Comparison of ENCODE assay signal across 8 cellular contexts in genomic region chr15:84142888-84143337, GRCh38.
A peak's percentile ranks its signal among the peaks of the same experiment; 100 is the strongest.
DNase-seq lines count a peak whose midpoint lies in the region; ATAC-seq and TF ChIP-seq lines count a peak whose summit lies in the region.

No MANE protein-coding gene starts in this region.

- intact Hi-C loops in OCI-LY7 (cut with micrococcal nuclease; ENCODE audit: unreplicated experiment): no loop called here

- H2AFZ ChIP-seq in OCI-LY7 (ENCODE audit: low read length): no peak overlapping the region; the same call in 1 of the 2 replicates
- no peak overlapping the region for H2AFZ ChIP-seq in neuron (ENCODE audit: low read depth, low read length)

- TF ChIP-seq CTCF in OCI-LY7 (conservative IDR thresholded peaks at IDR 0.05; ENCODE audit: low read length) (peak; percentile 81), fibroblast of mammary gland (conservative IDR thresholded peaks at IDR 0.05; ENCODE audit: control insufficient read depth, insufficient read depth, low read depth, low read length) (peak; percentile 74)

- no peak overlapping the region for H3K27ac ChIP-seq in OCI-LY7 (ENCODE audit: low read depth, low read length, poor library complexity, severe bottlenecking)

- no peaks in the 10 kb centered on the region for H3K36me3 ChIP-seq in OCI-LY7 (ENCODE audit: insufficient read depth, low read length)
- H3K36me3 ChIP-seq in neuron (ENCODE audit: insufficient read depth, low read length): no peaks in the 10 kb centered on the region

- no peaks in the 10 kb centered on the region for H3K27me3 ChIP-seq in neuron (ENCODE audit: insufficient read depth, low read length)

- no peaks in the 10 kb centered on the region for H3K4me1 ChIP-seq in OCI-LY7 (ENCODE audit: insufficient read depth, low read length, poor library complexity, severe bottlenecking)
- H3K4me1 ChIP-seq in neuron (ENCODE audit: insufficient read depth, low read length): no peaks in the 10 kb centered on the region

- peak; percentile 88 for DNase-seq in DMS114 treated with DMSO at 0.1 percent for 48 hours (lab: John Stamatoyannopoulos, UW; ENCODE audit: unreplicated experiment)
- peak; percentile 81 for DNase-seq in HPDE6-E6E7 (ENCODE audit: extremely low spot score)
- DNase-seq in OCI-LY7 (ENCODE audit: low spot score): peak; percentile 61
- DNase-seq in activated T-cell treated with anti-CD3 and anti-CD28 coated beads for 48 hours (ENCODE audit: low read depth): peak; percentile 58
- DNase-seq in fibroblast of mammary gland (ENCODE audit: low read depth): peak; percentile 78
- DNase-seq in superior temporal gyrus (ENCODE audit: extremely low spot score): peak; percentile 95

- no TSS peak for BruUV-seq in OCI-LY7 (replicated peaks; lab: Mats Ljungman, UMichigan)

- H3K9me2 ChIP-seq in OCI-LY7 (ENCODE audit: insufficient read depth, low read length): no peaks in the 10 kb centered on the region

- no peaks in the 10 kb centered on the region for H3K79me2 ChIP-seq in OCI-LY7 (ENCODE audit: insufficient read depth, low read depth, low read length)

- CTCF ChIA-PET in OCI-LY7 (lab: Charles Lee; ENCODE audit: unreplicated experiment): no interaction called here

- ATAC-seq in GM21360 (IDR thresholded peaks at IDR 0.05; ENCODE audit: unreplicated experiment): peak; percentile 90

- H3K4me2 ChIP-seq in OCI-LY7 (ENCODE audit: low read length): no peak overlapping the region

- no peaks in the 10 kb centered on the region for H4K20me1 ChIP-seq in OCI-LY7 (ENCODE audit: insufficient read depth, low read length)

- no peak overlapping the region for H3K4me3 ChIP-seq in OCI-LY7 (ENCODE audit: low read depth, low read length, poor library complexity, severe bottlenecking)
- H3K4me3 ChIP-seq in fibroblast of mammary gland (ENCODE audit: control insufficient read depth, low read depth, low read length): no peak overlapping the region
- peak overlapping the region; percentile 13 for H3K4me3 ChIP-seq in neuron (ENCODE audit: low read length)

- H3K9me3 ChIP-seq in OCI-LY7 (ENCODE audit: low read length) (no peaks in the 10 kb centered on the region), neuron (ENCODE audit: low read length) (no peaks in the 10 kb centered on the region)

- POLR2A ChIA-PET in OCI-LY7 (lab: Charles Lee): no interaction called here
